In the genomic region with DNA sequence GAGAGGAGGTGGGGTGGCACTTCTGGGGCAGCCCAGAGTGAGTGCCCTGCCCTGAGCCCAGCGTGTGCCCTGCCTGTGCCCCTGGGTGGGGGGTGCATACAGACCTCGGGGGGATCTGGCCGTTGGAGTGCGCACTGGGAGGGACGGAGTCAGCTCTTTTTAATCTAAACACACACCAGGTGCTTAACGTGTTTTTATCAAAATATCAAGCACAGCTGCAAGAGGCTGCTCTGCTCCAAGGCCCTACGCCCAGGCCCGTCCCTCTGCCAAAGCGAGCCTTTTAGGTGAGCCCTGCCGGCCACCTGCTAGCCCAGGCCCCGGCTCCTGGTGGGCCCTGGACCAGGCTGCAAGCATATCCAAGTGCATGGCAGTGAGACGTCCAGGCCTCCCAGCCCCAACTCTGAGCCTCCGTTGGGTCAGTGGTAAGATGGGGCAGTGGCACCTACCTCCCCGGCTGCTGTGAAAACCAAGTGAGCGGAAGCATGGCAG, we compare ENCODE assay signal across 23 cellular contexts.
DNase-seq lines count a peak whose midpoint lies in the region; ATAC-seq and TF ChIP-seq lines count a peak whose summit lies in the region.
"Had no signal": no experiment of that assay in that cellular context is flagged by ENCODE, and none has a peak within 500 bp of the region (broad histone marks: within the 10 kb centered on the region; RNA-seq: fewer than 3 reads in every experiment).

No MANE protein-coding gene starts in this region.

- peak overlapping the region; percentile 77 for H3K27ac ChIP-seq in BLaER1
- H3K27ac ChIP-seq in psoas muscle: no peak overlapping the region

- H3K9me3 ChIP-seq in BLaER1: peaks cover 20% of the 10 kb centered on the region
- H3K9me3 ChIP-seq in psoas muscle: no peaks in the 10 kb centered on the region

- peaks cover 17% of the 10 kb centered on the region for H3K4me1 Mint-ChIP-seq in central memory CD8-positive, alpha-beta T cell
- H3K4me1 Mint-ChIP-seq: GM23338 had no signal

- 86 to 91% (median 87%) methylated on average over 15 of the region's 15 CpGs for WGBS in psoas muscle, 3 donors

- H3K4me2 ChIP-seq in BLaER1: peak overlapping the region; percentile 92
- H3K4me2 ChIP-seq: GM23338 had no signal

- H3K9ac ChIP-seq in BLaER1: peak overlapping the region; percentile 46

- H3K4me3 ChIP-seq in BLaER1 (peak overlapping the region; percentile 36; the same call in 1 of the 2 replicates), H7 (ENCODE audit: insufficient read depth, low read depth, low read length) (no peak overlapping the region), psoas muscle (no peak overlapping the region)
- H3K4me3 ChIP-seq: GM23338 had no signal

- no peak for TF ChIP-seq CTCF in psoas muscle (IDR thresholded peaks at IDR 0.05)

- H3K9me3 Mint-ChIP-seq in central memory CD8-positive, alpha-beta T cell: no peaks in the 10 kb centered on the region
- H3K9me3 Mint-ChIP-seq: GM23338 had no signal

- ATAC-seq in central memory CD8-positive, alpha-beta T cell (replicated peaks; ENCODE audit: extremely low read depth, poor library complexity, severe bottlenecking): no peak
- ATAC-seq in psoas muscle: peak in 1 of 4 donors; percentile 4
- ATAC-seq: GM23338, HCT116, SK-N-SH treated with all-trans-retinoic acid at 6 μM for 48 hours had no signal

- peak overlapping the region; percentile 55 for H3K27ac Mint-ChIP-seq in central memory CD8-positive, alpha-beta T cell (ENCODE audit: low read depth)
- H3K27ac Mint-ChIP-seq: GM23338 had no signal

- DNase-seq in H7: peak; percentile 54
- DNase-seq in central memory CD8-positive, alpha-beta T cell (ENCODE audit: low spot score in 2 of 2): no peak
- peak; percentile 8 to 43 for DNase-seq in psoas muscle
- DNase-seq in islet precursor cell: no peak
- no peak for DNase-seq in DMS53 treated with DMSO at 0.1 percent for 48 hours (lab: John Stamatoyannopoulos, UW; ENCODE audit: unreplicated experiment)
- DNase-seq in NCI-H1694 (lab: John Stamatoyannopoulos, UW): no peak
- DNase-seq: ACHN; DND-41; IMR-90; MM.1S; NCI-H1092 treated with DMSO at 0.1 percent for 48 hours; NCI-H146; NCI-H2081; NCI-H2171 treated with DMSO at 0.1 percent for 48 hours; NCI-H446; NCI-H526 treated with DMSO at 0.1 percent for 48 hours; NK-92 treated with Interleukin-12 subunit alpha and Interleukin-12 subunit beta, amount 100 ng/mL, for 24 hours; OCI-M1; SIG-M5 had no signal

- H3K27me3 ChIP-seq in BLaER1 (no peaks in the 10 kb centered on the region), H7 (ENCODE audit: control insufficient read depth, insufficient read depth, low read length) (no peaks in the 10 kb centered on the region), psoas muscle (ENCODE audit: insufficient read depth in 3 of 3, low read length in 2 of 3) (no peaks in the 10 kb centered on the region)

- intact Hi-C loops in psoas muscle (cut with DNase I): no loop called here

- peaks cover 19% of the 10 kb centered on the region for H3K36me3 Mint-ChIP-seq in central memory CD8-positive, alpha-beta T cell (ENCODE audit: insufficient read depth)

- H3K36me3 ChIP-seq in BLaER1: no peaks in the 10 kb centered on the region
- H3K36me3 ChIP-seq in H7 (replicated peaks; ENCODE audit: control insufficient read depth, insufficient read depth, low read length): no peaks in the 10 kb centered on the region
- H3K36me3 ChIP-seq in psoas muscle (ENCODE audit: insufficient read depth in 1 of 2, low read depth in 1 of 2): no peaks in the 10 kb centered on the region

- no peaks in the 10 kb centered on the region for H3K27me3 Mint-ChIP-seq in central memory CD8-positive, alpha-beta T cell

- peaks cover 12% of the 10 kb centered on the region; the same call in 1 of the 2 replicates for H4K20me1 ChIP-seq in BLaER1

- H3K4me1 ChIP-seq in BLaER1: peaks cover 91% of the 10 kb centered on the region
- no peaks in the 10 kb centered on the region for H3K4me1 ChIP-seq in psoas muscle

- H3K4me3 Mint-ChIP-seq in central memory CD8-positive, alpha-beta T cell: no peak overlapping the region
- H3K4me3 Mint-ChIP-seq: GM23338 had no signal

Comparison
In these comparisons a context has a peak if more than half of its experiments do, and no peak if none do; other contexts are left out.
1. DNase-seq: peak in H7 (single experiment) and psoas muscle (2 of 2); none in central memory CD8-positive, alpha-beta T cell (0 of 2), islet precursor cell (single experiment), DMS53 treated with DMSO at 0.1 percent for 48 hours (single experiment) and NCI-H1694 (single experiment).